17 cellular contexts compared by ENCODE assay signal in genomic region chr15:101536166-101536874, GRCh38. TPM values are rescaled to one million over a fixed set of nuclear protein-coding genes. Genes with fewer than 3 reads are reported as not detected.
DNase-seq lines count a peak whose midpoint lies in the region; ATAC-seq, FAIRE-seq and TF ChIP-seq lines count a peak whose summit lies in the region.
"Had no signal": no experiment of that assay in that cellular context is flagged by ENCODE, and none has a peak within 500 bp of the region (broad histone marks: within the 10 kb centered on the region; RNA-seq: fewer than 3 reads in every experiment).

No MANE protein-coding gene starts in this region.

- TF ChIP-seq POLR2A in H54 (IDR thresholded peaks at IDR 0.05; ENCODE audit: low read depth, low read length), result no peak

- no peak overlapping the region for H3K4me3 Mint-ChIP-seq in endodermal cell
- H3K4me3 Mint-ChIP-seq: CD8-positive, alpha-beta memory T cell; HFFc6 had no signal

- DNase-seq in A172 (ENCODE audit: low spot score), result peak; percentile 17
- DNase-seq in endodermal cell, result peak; percentile 17
- DNase-seq in osteoblast (ENCODE audit: insufficient read length, low spot score, missing footprints), result peak; percentile 49
- DNase-seq in activated CD4-positive, alpha-beta T cell treated with anti-CD3 and anti-CD28 coated beads for 48 hours, result no peak
- DNase-seq in H54 (ENCODE audit: insufficient read length, low spot score), result no peak
- DNase-seq: BE2C; CD8-positive, alpha-beta memory T cell; GF-D8; GM23248; HFFc6; NCI-H1417; NCI-H2029; NCI-H2171 treated with DMSO at 0.1 percent for 48 hours; NCI-H524; SHP77 treated with DMSO at 0.1 percent for 48 hours had no signal

- H3K9me3 ChIP-seq in BLaER1 treated with 17β-estradiol and CSF1 and Interleukin-3, amounts not matched to agents 10 nM and 100 nM (replicated peaks in 1 of 11), result no peaks in the 10 kb centered on the region
- H3K9me3 ChIP-seq in endodermal cell (ENCODE audit: control insufficient read depth, low read length) (no peaks in the 10 kb centered on the region), osteoblast (ENCODE audit: low read depth, low read length) (no peaks in the 10 kb centered on the region)
- H3K9me3 ChIP-seq: BE2C had no signal

- TF ChIP-seq CTCF in endodermal cell (conservative IDR thresholded peaks at IDR 0.05), result no peak
- TF ChIP-seq CTCF in osteoblast (IDR thresholded peaks at IDR 0.05; ENCODE audit: extremely low read depth, low read depth, low read length), result no peak

- H3K4me1 Mint-ChIP-seq in endodermal cell, result no peaks in the 10 kb centered on the region
- H3K4me1 Mint-ChIP-seq: CD8-positive, alpha-beta memory T cell had no signal

- peaks cover 2% of the 10 kb centered on the region for H3K27me3 Mint-ChIP-seq in endodermal cell (ENCODE audit: insufficient read depth)

- no peak for FAIRE-seq in H54 (lab: Jason Lieb, UNC)

- peak overlapping the region in 4 of 11 experiments; percentile 14 to 47 (median 27); a peak in 3 of 22 replicates for H3K27ac ChIP-seq in BLaER1 treated with 17β-estradiol and CSF1 and Interleukin-3, amounts not matched to agents 10 nM and 100 nM
- H3K27ac ChIP-seq in endodermal cell (ENCODE audit: low read depth, low read length) (no peak overlapping the region), osteoblast (ENCODE audit: low read depth, low read length) (no peak overlapping the region)
- H3K27ac ChIP-seq: GM23248 had no signal

- peaks cover 25 to 53% (median 44%) of the 10 kb centered on the region in 10 experiments for H3K4me1 ChIP-seq in BLaER1 treated with 17β-estradiol and CSF1 and Interleukin-3, amounts not matched to agents 10 nM and 100 nM
- H3K4me1 ChIP-seq in endodermal cell (ENCODE audit: control insufficient read depth, insufficient read depth, low read length), result no peaks in the 10 kb centered on the region
- H3K4me1 ChIP-seq in osteoblast (ENCODE audit: insufficient read depth, low read length), result no peaks in the 10 kb centered on the region
- H3K4me1 ChIP-seq: BE2C had no signal

- no peak overlapping the region for H3K27ac Mint-ChIP-seq in endodermal cell
- H3K27ac Mint-ChIP-seq: CD8-positive, alpha-beta memory T cell; HFFc6 had no signal

- ATAC-seq in HG02885 (IDR thresholded peaks at IDR 0.05; ENCODE audit: poor library complexity, unreplicated experiment), result no peak

- H3K79me2 ChIP-seq in osteoblast (ENCODE audit: insufficient read depth, low read length), result no peaks in the 10 kb centered on the region

- WGBS in endodermal cell (ENCODE audit: insufficient coverage in 1 of 2, insufficient read length in 1 of 2), 2 experiments, result 93% methylated on average over 13 to 24 of the region's 24 CpGs

- no peaks in the 10 kb centered on the region for H3K36me3 ChIP-seq in BLaER1 treated with 17β-estradiol and CSF1 and Interleukin-3, amounts not matched to agents 10 nM and 100 nM
- no peaks in the 10 kb centered on the region for H3K36me3 ChIP-seq in endodermal cell (ENCODE audit: control insufficient read depth, insufficient read depth, low read length)
- no peaks in the 10 kb centered on the region for H3K36me3 ChIP-seq in osteoblast (ENCODE audit: insufficient read depth, low read length)
- H3K36me3 ChIP-seq: BE2C had no signal

- H3K36me3 Mint-ChIP-seq in endodermal cell (ENCODE audit: low read depth), result no peaks in the 10 kb centered on the region
- H3K36me3 Mint-ChIP-seq: CD8-positive, alpha-beta memory T cell had no signal

- H3K9me3 Mint-ChIP-seq in endodermal cell, result no peaks in the 10 kb centered on the region
- H3K9me3 Mint-ChIP-seq: CD8-positive, alpha-beta memory T cell; HFFc6 had no signal

- no peak overlapping the region for H3K4me3 ChIP-seq in BLaER1 treated with 17β-estradiol and CSF1 and Interleukin-3, amounts not matched to agents 10 nM and 100 nM
- H3K4me3 ChIP-seq in endodermal cell (ENCODE audit: low read length) (no peak overlapping the region), osteoblast (ENCODE audit: insufficient read depth, low read length) (no peak overlapping the region)
- H3K4me3 ChIP-seq: GM23248 had no signal

- no peaks in the 10 kb centered on the region for H3K27me3 ChIP-seq in BLaER1 treated with 17β-estradiol and CSF1 and Interleukin-3, amounts not matched to agents 10 nM and 100 nM
- H3K27me3 ChIP-seq in endodermal cell (ENCODE audit: control insufficient read depth, insufficient read depth, low read length, poor library complexity, severe bottlenecking), result no peaks in the 10 kb centered on the region
- H3K27me3 ChIP-seq in osteoblast (ENCODE audit: insufficient read depth, low read length), result no peaks in the 10 kb centered on the region
- H3K27me3 ChIP-seq: BE2C had no signal

- 0 out of 22 replicates have a peak overlapping the region, but pooled peaks of 1 of the 11 experiments have one; percentile 2 for H3K9ac ChIP-seq in BLaER1 treated with 17β-estradiol and CSF1 and Interleukin-3, amounts not matched to agents 10 nM and 100 nM
- H3K9ac ChIP-seq in endodermal cell (ENCODE audit: extremely low read depth, low read length, poor library complexity, severe bottlenecking), result no peak overlapping the region
- H3K9ac ChIP-seq: GM23248 had no signal

- no peak overlapping the region for H2AFZ ChIP-seq in osteoblast (ENCODE audit: low read length)
- H2AFZ ChIP-seq: GM23248 had no signal

- H3K4me2 ChIP-seq in BLaER1 treated with 17β-estradiol and CSF1 and Interleukin-3, amounts not matched to agents 10 nM and 100 nM, result peak overlapping the region; percentile 54 to 85 (median 76)
- no peak overlapping the region for H3K4me2 ChIP-seq in osteoblast (ENCODE audit: insufficient read depth, low read length)

- H4K20me1 ChIP-seq in BLaER1 treated with 17β-estradiol and CSF1 and Interleukin-3, amounts not matched to agents 10 nM and 100 nM, result no peaks in the 10 kb centered on the region; a peak in 1 of 22 replicates
- no peaks in the 10 kb centered on the region for H4K20me1 ChIP-seq in osteoblast (ENCODE audit: insufficient read depth, low read length)

RNA-seq across cellular contexts. Expression of gene PCSK6, which starts 46.8 kb away (rescaled TPM):
- total RNA-seq in A172 (2014; rRNA removed; shearing (Covaris generic)), result 5.5 and 10.0 TPM in 2 replicates
- total RNA-seq in endodermal cell, result 1 to 10 TPM; 6.6 to 9.8 TPM
- 4.2 TPM for polyA plus RNA-seq in endodermal cell (2013, experiment 1 of 2)
- 4.7 TPM for polyA plus RNA-seq in endodermal cell (2013, experiment 2 of 2)
- 0.29 and 0.72 TPM in 2 replicates for total RNA-seq in osteoblast
- total RNA-seq: GM23248, HFFc6 had no signal

Comparison
In these comparisons a context has a peak if more than half of its experiments do, and no peak if none do; other contexts are left out.
1. DNase-seq: peak in A172 (single experiment), endodermal cell (single experiment) and osteoblast (single experiment); none in activated CD4-positive, alpha-beta T cell treated with anti-CD3 and anti-CD28 coated beads for 48 hours (single experiment) and H54 (single experiment).